ENCODE assay signal across 33 cellular contexts in genomic region chr17:70050931-70051330, GRCh38. TPM values are rescaled to one million over a fixed set of nuclear protein-coding genes. Genes with fewer than 3 reads are reported as not detected.
"Had no signal": no experiment of that assay in that cellular context is flagged by ENCODE, and none has a peak within 500 bp of the region (broad histone marks: within the 10 kb centered on the region; RNA-seq: fewer than 3 reads in every experiment).

No MANE protein-coding gene starts in this region.

- DNase-seq: activated CD4-positive, alpha-beta memory T cell treated with anti-CD3 and anti-CD28 coated beads for 36 hours; activated CD4-positive, alpha-beta T cell treated with anti-CD3 and anti-CD28 coated beads, Interleukin-2, amount 10 ng/mL, durations not matched to agents 7 days and 5 days; activated CD4-positive, CD25-positive, alpha-beta regulatory T cell; activated gamma-delta T cell treated with Interleukin-2 at 50 U/mL for 16 hours; activated naive CD4-positive, alpha-beta T cell treated with anti-CD3 and anti-CD28 coated beads, Interleukin-2, amount 50 U/mL, for 16 hours; activated naive CD8-positive, alpha-beta T cell treated with anti-CD3 and anti-CD28 coated beads, Interleukin-2, amount 10 ng/mL, durations not matched to agents 7 days and 5 days; activated T-cell treated with anti-CD3 and anti-CD28 coated beads for 4 hours; activated T-cell treated with anti-CD3 and anti-CD28 coated beads, Interleukin-2, amount 50 U/mL, for 72 hours; amniotic stem cell; brain microvascular endothelial cell; cerebellar nuclear complex; KG1; NCI-H1092; NCI-H1417 treated with DMSO at 0.1 percent for 48 hours; NCI-H1694 treated with DMSO at 0.1 percent for 48 hours; NCI-H2029 treated with DMSO at 0.1 percent for 48 hours; NCI-H345; NCI-H510A; NCI-H526 treated with DMSO at 0.1 percent for 48 hours; SIG-M5; T-cell; T-helper 2 cell; T1000 had no signal

- ATAC-seq: activated T-cell treated with anti-CD3 and anti-CD28 coated beads, Interleukin-2, amount 50 U/mL, for 72 hours; T-cell had no signal

- H3K36me3 ChIP-seq: ascending aorta, brain microvascular endothelial cell had no signal

- H3K4me1 ChIP-seq: ascending aorta had no signal

- H3K27ac ChIP-seq: ascending aorta, brain microvascular endothelial cell, SK-N-MC, VCaP had no signal

- H3K4me3 ChIP-seq: ascending aorta, SK-N-MC had no signal

- H3K9me3 ChIP-seq: ascending aorta had no signal

- H3K27me3 ChIP-seq: ascending aorta, brain microvascular endothelial cell had no signal

RNA-seq across cellular contexts. Expression of gene KCNJ16, which starts 24.1 kb away (rescaled TPM):
- total RNA-seq: activated CD4-positive, alpha-beta memory T cell treated with anti-CD3 and anti-CD28 coated beads for 36 hours; activated CD4-positive, alpha-beta T cell treated with anti-CD3 and anti-CD28 coated beads, Interleukin-2, amount 10 ng/mL, durations not matched to agents 7 days and 5 days; activated CD8-positive, alpha-beta memory T cell treated with anti-CD3 and anti-CD28 coated beads for 36 hours; activated naive CD8-positive, alpha-beta T cell treated with anti-CD3 and anti-CD28 coated beads, Interleukin-2, amount 10 ng/mL, durations not matched to agents 7 days and 5 days; activated T-cell treated with anti-CD3 and anti-CD28 coated beads, Interleukin-2, amount 50 U/mL, for 72 hours; activated T-helper 2 cell treated with anti-CD3 and anti-CD28 coated beads, Interferon-gamma antibody, Interleukin-2, Interleukin-4, amounts not matched to agents 10 μg/mL and 5 μg/mL and 100 μg/mL, durations not matched to agents 14 hours and 24 hours and 36 hours; ascending aorta; cardiac septum; LHCN-M2; M059J; OCI-LY7; RPMI7951; T-cell had no signal
